ENCODE assay signal across 8 cellular contexts in the genomic region with DNA sequence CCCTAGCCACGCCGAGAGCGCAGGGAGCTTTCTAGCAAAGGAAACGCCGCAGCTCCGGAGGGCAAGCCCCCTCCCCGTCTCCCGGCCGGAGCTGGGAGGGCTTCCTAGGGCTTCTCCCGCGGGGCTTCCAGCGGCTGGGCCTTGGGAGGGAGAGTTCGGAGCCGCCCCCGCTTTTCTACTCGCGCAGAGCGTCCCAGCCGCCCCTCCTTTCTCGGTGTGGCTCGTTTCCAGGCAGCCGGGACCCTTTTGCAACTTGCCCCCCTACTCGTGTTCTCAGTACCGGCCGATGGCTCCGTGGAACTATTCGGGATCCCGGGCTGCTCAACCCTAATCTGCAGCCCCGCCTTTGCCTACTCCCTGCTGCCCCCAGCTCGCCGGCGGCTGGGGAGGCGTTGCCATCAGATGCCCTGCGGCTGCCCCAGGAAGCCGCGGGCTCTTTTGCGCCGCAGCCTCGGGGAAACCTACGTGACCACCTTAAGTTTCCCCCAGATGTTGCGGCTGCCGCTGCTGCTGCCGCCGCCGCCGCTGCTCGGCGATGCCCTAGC. TPM values are rescaled to one million over a fixed set of nuclear protein-coding genes. Genes with fewer than 3 reads are reported as not detected.
DNase-seq lines count a peak whose midpoint lies in the region; ATAC-seq, FAIRE-seq and TF ChIP-seq lines count a peak whose summit lies in the region.

No MANE protein-coding gene starts in this region.

- H3K9me3 ChIP-seq in SK-N-SH (no peaks in the 10 kb centered on the region), K562 (replicated peaks; ENCODE audit: control insufficient read depth, insufficient read depth, low read depth, low read length) (no peaks in the 10 kb centered on the region), iPS-18c (ENCODE audit: control insufficient read depth, insufficient read depth, low read length) (no peaks in the 10 kb centered on the region), skeletal muscle tissue (ENCODE audit: control insufficient read depth in 3 of 3, low read length in 3 of 3) (no peaks in the 10 kb centered on the region)

- peak overlapping the region; percentile 98 for H3K4me2 ChIP-seq in SK-N-SH
- H3K4me2 ChIP-seq in K562 (ENCODE audit: insufficient read depth, low read length) = peak overlapping the region; percentile 85

- peaks cover 31% of the 10 kb centered on the region for H3K27me3 ChIP-seq in SK-N-SH (ENCODE audit: insufficient read depth)
- no peaks in the 10 kb centered on the region for H3K27me3 ChIP-seq in K562 (ENCODE audit: control insufficient read depth in 2 of 2, insufficient read depth in 2 of 2, low read length in 2 of 2)
- peaks cover 0 to 5% (median 0%) of the 10 kb centered on the region in 3 donors for H3K27me3 ChIP-seq in skeletal muscle tissue (ENCODE audit: control insufficient read depth in 3 of 3, insufficient read depth in 3 of 3, low read length in 3 of 3)

- H3K9ac ChIP-seq in SK-N-SH (peak overlapping the region; percentile 74), K562 (ENCODE audit: insufficient read depth in 1 of 2, low read depth in 2 of 2, low read length in 2 of 2) (peak overlapping the region; percentile 84 to 96), skeletal muscle tissue (ENCODE audit: low read depth in 1 of 3, low read length in 3 of 3) (peak overlapping the region; percentile 78 to 95 (median 94))

- H3K4me3 ChIP-seq in SK-N-SH (ENCODE audit: low read depth in 2 of 2, low read length in 1 of 2) (peak overlapping the region; percentile 60 to 75), K562 (peak overlapping the region; percentile 80), iPS-18c (ENCODE audit: insufficient read depth, low read depth, low read length) (peak overlapping the region; percentile 79), skeletal muscle tissue (ENCODE audit: low read length in 3 of 3) (peak overlapping the region; percentile 92 to 94 (median 93))

- intact Hi-C loops in K562 (cut with micrococcal nuclease) = loop anchor here (1.0 to 5.0 kb wide), 4 partner anchors 7 to 973 kb away; no protein-coding TSS in a partner anchor

- in situ Hi-C loops in K562 (cut with MboI) = loop anchor here (10.0 to 25.0 kb wide), 2 partner anchors 251 to 878 kb away; no protein-coding TSS in a partner anchor

- ATAC-seq in GM19452 (IDR thresholded peaks at IDR 0.05; ENCODE audit: unreplicated experiment) (peak; percentile 38), HG03521 (IDR thresholded peaks at IDR 0.05; ENCODE audit: unreplicated experiment) (peak; percentile 25), K562 (peak; percentile 18)

- H3K36me3 ChIP-seq in SK-N-SH (replicated peaks in 1 of 2; ENCODE audit: control insufficient read depth in 1 of 2, insufficient read depth in 2 of 2, low read length in 1 of 2) (peaks cover 0 to 3% of the 10 kb centered on the region in 2 experiments), K562 (ENCODE audit: control insufficient read depth, insufficient read depth, low read length) (peaks cover 10% of the 10 kb centered on the region; the same call in 1 of the 3 replicates), skeletal muscle tissue (ENCODE audit: control insufficient read depth in 3 of 3, insufficient read depth in 3 of 3, low read length in 3 of 3) (peaks cover 0 to 7% (median 0%) of the 10 kb centered on the region in 3 donors)

- H2AFZ ChIP-seq in SK-N-SH (ENCODE audit: low read depth) (peak overlapping the region; percentile 83; the same call in 1 of the 2 replicates), K562 (ENCODE audit: low read depth, low read length) (peak overlapping the region; percentile 90)

- no peaks in the 10 kb centered on the region for H3K9me2 ChIP-seq in SK-N-SH

- H4K20me1 ChIP-seq in SK-N-SH (ENCODE audit: insufficient read depth) (no peaks in the 10 kb centered on the region), K562 (replicated peaks; ENCODE audit: control insufficient read depth, insufficient read depth, low read length) (no peaks in the 10 kb centered on the region)

- CTCF ChIA-PET in SK-N-SH (lab: Yijun Ruan, JAX) = interaction anchor here (1.4 to 5.4 kb wide), 6 partner anchors 8 to 256 kb away, joined by 3 to 87 read pairs (median 10); no protein-coding TSS in a partner anchor
- CTCF ChIA-PET in K562 (lab: Yijun Ruan, JAX; ENCODE audit: low intra/inter-chr PET ratio) = interaction anchor here (1.5 kb wide), 1 partner anchor 256 kb away, joined by 6 read pairs; no protein-coding TSS in a partner anchor

- DNase-seq in DMS79 treated with DMSO at 0.1 percent for 48 hours (lab: John Stamatoyannopoulos, UW) (peak; percentile 72), SK-N-SH (peak; percentile 49), K562 (ENCODE audit: extremely low read depth in 1 of 4, low spot score in 3 of 4) (peak in 3 of 4 experiments; percentile 57 to 75 (median 68)), NCI-H2107 treated with DMSO at 0.1 percent for 48 hours (lab: John Stamatoyannopoulos, UW; ENCODE audit: unreplicated experiment) (no peak)

- H3K79me2 ChIP-seq in SK-N-SH (ENCODE audit: insufficient read depth) (no peaks in the 10 kb centered on the region), K562 (ENCODE audit: control insufficient read depth, insufficient read depth, low read length) (peaks cover 26% of the 10 kb centered on the region)

- 0% methylated on average over 9 of the region's 48 CpGs for WGBS in SK-N-SH (ENCODE audit: low lambda C conversion rate)
- under 1% methylated on average over 46 of the region's 48 CpGs for WGBS in K562 (ENCODE audit: insufficient coverage, low coverage, missing lambda C conversion rate)

- FAIRE-seq in K562 (lab: Jason Lieb, UNC) = no peak

- H3K4me1 ChIP-seq in SK-N-SH (ENCODE audit: control insufficient read depth in 1 of 2, insufficient read depth in 2 of 2, low read depth in 1 of 2, low read length in 1 of 2) = peaks cover 6 to 19% of the 10 kb centered on the region in 2 experiments; a peak in 3 of 4 replicates
- peaks cover 13 to 26% of the 10 kb centered on the region in 2 experiments for H3K4me1 ChIP-seq in K562 (replicated peaks in 1 of 2; ENCODE audit: control insufficient read depth in 2 of 2, insufficient read depth in 2 of 2, low read length in 2 of 2)
- H3K4me1 ChIP-seq in skeletal muscle tissue (ENCODE audit: control insufficient read depth in 3 of 3, insufficient read depth in 3 of 3, low read length in 3 of 3) = peaks cover 12 to 13% (median 12%) of the 10 kb centered on the region in 3 donors

- H3K9me1 ChIP-seq in K562 (ENCODE audit: control insufficient read depth, insufficient read depth, low read length) = no peaks in the 10 kb centered on the region

- peak overlapping the region; percentile 28 to 93; a peak in 3 of 4 replicates for H3K27ac ChIP-seq in SK-N-SH (ENCODE audit: low read depth in 2 of 2, low read length in 1 of 2)
- H3K27ac ChIP-seq in K562 (ENCODE audit: extremely low read depth, low read depth, low read length) = peak overlapping the region; percentile 88
- H3K27ac ChIP-seq in skeletal muscle tissue (ENCODE audit: low read depth, low read length) = peak overlapping the region; percentile 97

- H3F3A ChIP-seq in SK-N-SH (replicated peaks; ENCODE audit: insufficient read depth) = peaks cover 18% of the 10 kb centered on the region

- POLR2A ChIA-PET in SK-N-SH (lab: Yijun Ruan, JAX) (no interaction called here), K562 (lab: Yijun Ruan, JAX) (interaction anchor here (0.6 to 4.8 kb wide), 22 partner anchors 8 to 915 kb away, joined by 3 to 33 read pairs (median 4); no protein-coding TSS in a partner anchor)

- TF ChIP-seq RAD21 in SK-N-SH (IDR thresholded peaks at IDR 0.05; ENCODE audit: low read length) (no peak), K562 (CRISPR knock-in tag; conservative IDR thresholded peaks at IDR 0.05 in 1 of 2, IDR thresholded peaks at IDR 0.05 in 1 of 2) (no peak)

- TF ChIP-seq CTCF in SK-N-SH (IDR thresholded peaks at IDR 0.05) (no peak), K562 (IDR thresholded peaks at IDR 0.05 in 2 of 3, conservative IDR thresholded peaks at IDR 0.05 in 1 of 3; ENCODE audit: insufficient read depth in 2 of 3, low read depth in 1 of 3, low read length in 3 of 3) (peak in 2 of 3 experiments; percentile 3 to 8; a peak in 1 of 6 replicates)

- BruUV-seq in K562 (replicated peaks; lab: Mats Ljungman, UMichigan) = no TSS peak

- TF ChIP-seq EP300 in SK-N-SH (IDR thresholded peaks at IDR 0.05; ENCODE audit: borderline replicate concordance in 1 of 2, low read depth in 1 of 2, low read length in 1 of 2) = no peak
- no peak for TF ChIP-seq EP300 in K562 (IDR thresholded peaks at IDR 0.05; ENCODE audit: low read length)

- peak; percentile 69 for TF ChIP-seq POLR2A in K562 (conservative IDR thresholded peaks at IDR 0.05)

TF ChIP-seq in SK-N-SH, 30 proteins besides CTCF, POLR2A, EP300 and RAD21:
- no peak for TF ChIP-seq FOXJ3 (CRISPR knock-in tag; IDR thresholded peaks at IDR 0.05)

TF ChIP-seq in K562, 482 proteins besides CTCF, POLR2A, EP300 and RAD21 (continues in another document):
- TF ChIP-seq THRAP3 (IDR thresholded peaks at IDR 0.05; ENCODE audit: borderline replicate concordance) (no peak), ZNF263 (CRISPR knock-in tag; IDR thresholded peaks at IDR 0.05; ENCODE audit: borderline replicate concordance) (0 out of 2 replicates have a peak, but pooled peaks have one; percentile 11), FOXM1 (IDR thresholded peaks at IDR 0.05; ENCODE audit: low read depth) (no peak), FOXM1 (CRISPR knock-in tag; IDR thresholded peaks at IDR 0.05; ENCODE audit: low read depth) (no peak)

RNA-seq across cellular contexts. Expression of a gene that starts 1.5 kb away (rescaled TPM):
- polyA plus RNA-seq in SK-N-SH (2012; rRNA removed) (13.9 and 16.2 TPM in 2 replicates), K562 (2011; rRNA removed) (1.3 and 2.1 TPM in 2 replicates), K562 (2014; fragmentation: Illumina TruSeq; extraction: Trizol) (3.9 and 4.6 TPM in 2 replicates), K562 (2014; fragmentation: Nextera tagmentation; extraction: Ambion mirVana) (1 to 10 TPM; 1.3 to 2.1 TPM), K562 (2014; rRNA removed) (2.5 and 3.2 TPM in 2 replicates)
- 4.2 and 9.1 TPM in 2 replicates for polyA plus RNA-seq in SK-N-SH (2012; cell fraction: cytosol; rRNA removed)
- 56.6 and 90.7 TPM in 2 replicates for polyA plus RNA-seq in SK-N-SH (2012; cell fraction: nucleus; rRNA removed)
- 5.8 and 8.4 TPM in 2 replicates for total RNA-seq in K562 (2011; cell fraction: chromatin; rRNA removed; ENCODE audit: low replicate concordance)
- total RNA-seq in K562 (2011; cell fraction: nucleolus; rRNA removed) = 4.6 and 5.5 TPM in 2 replicates
- 5.2 and 5.6 TPM in 2 replicates for total RNA-seq in K562 (2011; cell fraction: nucleoplasm; rRNA removed)
- total RNA-seq in K562 (2014; rRNA removed) (0.95 and 1.3 TPM in 2 replicates), K562 (2014; rRNA removed; fragmentation: Illumina TruSeq; extraction: Trizol) (1.3 and 1.4 TPM in 2 replicates), K562 (2015; rRNA removed; fragmentation: Illumina TruSeq; extraction: Trizol) (0.94 and 1.1 TPM in 2 replicates), K562 (2021) (5.1 and 5.6 TPM in 2 replicates), skeletal muscle tissue (0.52 TPM)
- 1.5 and 1.6 TPM in 2 replicates for polyA plus RNA-seq in K562 (2011; cell fraction: cytosol; rRNA removed)
- polyA plus RNA-seq in K562 (2011; cell fraction: nucleus; rRNA removed) = 6.8 and 9.0 TPM in 2 replicates
- 2.3 and 2.9 TPM in 2 replicates for polyA plus RNA-seq in K562 (2012)
- 0.88 and 1.8 TPM in 2 replicates for polyA minus RNA-seq in K562 (2011; rRNA and poly(A)+ RNA removed)
- 1.0 and 3.6 TPM in 2 replicates for polyA minus RNA-seq in K562 (2011; cell fraction: cytosol; rRNA and poly(A)+ RNA removed)
- polyA minus RNA-seq in K562 (2011; cell fraction: nucleus; rRNA and poly(A)+ RNA removed) = 4.2 and 5.6 TPM in 2 replicates
